In the genomic region with DNA sequence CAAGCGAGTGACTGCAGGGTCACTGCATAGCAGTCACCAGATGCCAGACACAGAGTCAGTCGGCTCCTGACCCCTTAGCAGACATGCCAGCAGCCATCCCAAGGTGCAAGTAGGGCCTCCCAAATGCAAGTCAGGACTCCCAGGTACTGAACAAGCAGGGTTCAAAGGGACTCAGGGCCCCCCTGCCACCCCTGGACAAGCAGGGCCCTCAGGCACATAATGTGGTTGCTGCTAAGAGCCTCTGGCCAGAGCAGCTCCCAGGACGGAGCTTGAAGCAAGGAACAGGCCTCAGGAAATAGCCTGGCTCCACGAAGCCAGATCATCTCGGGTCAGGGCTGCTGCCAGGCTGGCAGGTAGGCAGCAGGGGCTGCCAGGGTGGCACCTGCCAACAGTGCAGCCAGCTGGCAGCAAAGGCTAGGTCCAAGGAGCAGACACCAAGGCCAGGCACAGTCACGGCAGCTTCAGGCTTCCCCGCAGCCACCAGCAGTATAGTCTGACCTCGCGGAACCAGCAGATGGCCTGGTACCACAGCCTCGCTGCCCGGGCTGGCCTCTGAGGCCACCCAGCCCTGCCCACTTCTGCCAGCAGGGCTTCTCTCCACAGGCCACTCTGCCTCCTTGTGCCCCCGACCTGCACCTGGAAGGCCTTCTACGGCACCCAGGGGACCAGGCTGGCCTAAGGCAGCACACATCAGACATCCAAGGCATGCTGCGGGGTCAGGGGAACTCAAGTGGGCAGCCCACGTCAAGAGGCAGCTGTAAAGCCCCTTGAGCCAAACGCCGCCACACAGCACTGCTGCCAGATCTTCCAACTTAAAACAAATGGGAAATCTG, we compare ENCODE assay signal across 1 cellular context.
TF ChIP-seq lines count a peak whose summit lies in the region.

No MANE protein-coding gene starts in this region.

TF ChIP-seq in SK-N-SH, 30 proteins besides CTCF, POLR2A, EP300 and RAD21 (continued from another document):
- TF ChIP-seq RCOR1 (IDR thresholded peaks at IDR 0.05; ENCODE audit: low read length) (no peak), FOXJ3 (CRISPR knock-in tag; IDR thresholded peaks at IDR 0.05) (no peak), POLR2AphosphoS5 (IDR thresholded peaks at IDR 0.05; ENCODE audit: low read depth, low read length) (no peak), MEF2A (IDR thresholded peaks at IDR 0.05; ENCODE audit: borderline replicate concordance, low read depth) (no peak), ELF1 (IDR thresholded peaks at IDR 0.05) (no peak), CHD2 (IDR thresholded peaks at IDR 0.05; ENCODE audit: low read length, partially characterized antibody) (no peak), JUND (IDR thresholded peaks at IDR 0.05) (no peak), GATA2 (CRISPR knock-in tag; IDR thresholded peaks at IDR 0.05) (no peak; the same call in 1 of the 2 replicates), EZH2phosphoT487 (IDR thresholded peaks at IDR 0.05; ENCODE audit: borderline replicate concordance, low read depth) (no peak), TCF12 (IDR thresholded peaks at IDR 0.05) (no peak), YY1 (IDR thresholded peaks at IDR 0.05; ENCODE audit: low read depth) (no peak), NFIC (IDR thresholded peaks at IDR 0.05; ENCODE audit: borderline replicate concordance) (no peak), SMC3 (IDR thresholded peaks at IDR 0.05; ENCODE audit: low read depth, low read length) (no peak; the same call in 1 of the 2 replicates), MXI1 (IDR thresholded peaks at IDR 0.05; ENCODE audit: low read depth, low read length) (no peak)
- TF ChIP-seq, protein P1, sequence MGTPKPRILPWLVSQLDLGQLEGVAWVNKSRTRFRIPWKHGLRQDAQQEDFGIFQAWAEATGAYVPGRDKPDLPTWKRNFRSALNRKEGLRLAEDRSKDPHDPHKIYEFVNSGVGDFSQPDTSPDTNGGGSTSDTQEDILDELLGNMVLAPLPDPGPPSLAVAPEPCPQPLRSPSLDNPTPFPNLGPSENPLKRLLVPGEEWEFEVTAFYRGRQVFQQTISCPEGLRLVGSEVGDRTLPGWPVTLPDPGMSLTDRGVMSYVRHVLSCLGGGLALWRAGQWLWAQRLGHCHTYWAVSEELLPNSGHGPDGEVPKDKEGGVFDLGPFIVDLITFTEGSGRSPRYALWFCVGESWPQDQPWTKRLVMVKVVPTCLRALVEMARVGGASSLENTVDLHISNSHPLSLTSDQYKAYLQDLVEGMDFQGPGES (IDR thresholded peaks at IDR 0.05; ENCODE audit: low read depth, low read length) = no peak
- TF ChIP-seq, protein P2, sequence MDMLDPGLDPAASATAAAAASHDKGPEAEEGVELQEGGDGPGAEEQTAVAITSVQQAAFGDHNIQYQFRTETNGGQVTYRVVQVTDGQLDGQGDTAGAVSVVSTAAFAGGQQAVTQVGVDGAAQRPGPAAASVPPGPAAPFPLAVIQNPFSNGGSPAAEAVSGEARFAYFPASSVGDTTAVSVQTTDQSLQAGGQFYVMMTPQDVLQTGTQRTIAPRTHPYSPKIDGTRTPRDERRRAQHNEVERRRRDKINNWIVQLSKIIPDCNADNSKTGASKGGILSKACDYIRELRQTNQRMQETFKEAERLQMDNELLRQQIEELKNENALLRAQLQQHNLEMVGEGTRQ (IDR thresholded peaks at IDR 0.05; ENCODE audit: borderline replicate concordance, low read depth, low read length) = no peak
- TF ChIP-seq, protein P3, sequence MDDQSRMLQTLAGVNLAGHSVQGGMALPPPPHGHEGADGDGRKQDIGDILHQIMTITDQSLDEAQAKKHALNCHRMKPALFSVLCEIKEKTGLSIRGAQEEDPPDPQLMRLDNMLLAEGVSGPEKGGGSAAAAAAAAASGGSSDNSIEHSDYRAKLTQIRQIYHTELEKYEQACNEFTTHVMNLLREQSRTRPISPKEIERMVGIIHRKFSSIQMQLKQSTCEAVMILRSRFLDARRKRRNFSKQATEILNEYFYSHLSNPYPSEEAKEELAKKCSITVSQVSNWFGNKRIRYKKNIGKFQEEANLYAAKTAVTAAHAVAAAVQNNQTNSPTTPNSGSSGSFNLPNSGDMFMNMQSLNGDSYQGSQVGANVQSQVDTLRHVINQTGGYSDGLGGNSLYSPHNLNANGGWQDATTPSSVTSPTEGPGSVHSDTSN (IDR thresholded peaks at IDR 0.05) = no peak
- TF ChIP-seq, protein P4, sequence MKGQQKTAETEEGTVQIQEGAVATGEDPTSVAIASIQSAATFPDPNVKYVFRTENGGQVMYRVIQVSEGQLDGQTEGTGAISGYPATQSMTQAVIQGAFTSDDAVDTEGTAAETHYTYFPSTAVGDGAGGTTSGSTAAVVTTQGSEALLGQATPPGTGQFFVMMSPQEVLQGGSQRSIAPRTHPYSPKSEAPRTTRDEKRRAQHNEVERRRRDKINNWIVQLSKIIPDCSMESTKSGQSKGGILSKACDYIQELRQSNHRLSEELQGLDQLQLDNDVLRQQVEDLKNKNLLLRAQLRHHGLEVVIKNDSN (IDR thresholded peaks at IDR 0.05; ENCODE audit: borderline replicate concordance, low read depth) = no peak
